In genomic region chr2:190663348-190663747, GRCh38 we compare ENCODE assay signal across 1 cellular context.
TF ChIP-seq lines count a peak whose summit lies in the region.

No MANE protein-coding gene starts in this region.

TF ChIP-seq in IMR-90, 13 proteins besides CTCF, POLR2A, EP300 and RAD21:
- TF ChIP-seq MXI1 (IDR thresholded peaks at IDR 0.05; ENCODE audit: borderline replicate concordance, low read depth, low read length) (no peak), BHLHE40 (IDR thresholded peaks at IDR 0.05; ENCODE audit: low read depth, low read length) (no peak), CEBPB (IDR thresholded peaks at IDR 0.05; ENCODE audit: low read depth, low read length) (no peak)
TF ChIP-seq in IMR-90: peak in this region for 0.
